Comparison of ENCODE assay signal across 8 cellular contexts in the genomic region with DNA sequence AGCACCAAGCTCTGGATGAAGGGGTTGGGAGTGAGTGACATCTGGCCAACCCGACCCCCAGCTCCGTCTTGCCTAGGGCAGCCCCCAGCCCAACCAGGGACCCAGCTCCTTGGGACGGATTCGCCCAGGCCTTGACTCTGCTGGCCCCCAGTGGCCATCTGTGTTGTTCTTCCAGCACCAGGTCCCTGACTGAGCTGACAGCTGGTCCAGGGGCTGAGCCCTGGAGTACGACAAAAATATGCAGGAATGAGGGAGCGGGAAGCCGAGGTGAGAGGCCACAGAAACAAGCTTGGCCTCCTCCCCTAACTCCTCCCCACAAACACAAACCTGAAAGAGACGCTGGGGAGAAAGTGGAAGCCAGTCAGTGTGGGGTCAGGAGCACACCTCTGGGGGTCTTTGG. TPM values are rescaled to one million over a fixed set of nuclear protein-coding genes. Genes with fewer than 3 reads are reported as not detected.
A peak's percentile ranks its signal among the peaks of the same experiment; 100 is the strongest.
DNase-seq lines count a peak whose midpoint lies in the region; ATAC-seq and TF ChIP-seq lines count a peak whose summit lies in the region.

No MANE protein-coding gene starts in this region.

- BruUV-seq in A673 (replicated peaks; lab: Mats Ljungman, UMichigan), result no TSS peak

- H3K9me3 ChIP-seq in A673 (ENCODE audit: low read depth, low read length, poor library complexity, severe bottlenecking) (no peaks in the 10 kb centered on the region), Peyer's patch (no peaks in the 10 kb centered on the region), upper lobe of right lung (no peaks in the 10 kb centered on the region)

- H3K4me1 ChIP-seq in A673 (ENCODE audit: insufficient read depth, low read length, poor library complexity, severe bottlenecking) (no peaks in the 10 kb centered on the region), Peyer's patch (no peaks in the 10 kb centered on the region), upper lobe of right lung (no peaks in the 10 kb centered on the region)

- TF ChIP-seq POLR2A in Peyer's patch (IDR thresholded peaks at IDR 0.05), result no peak

- peak; percentile 84 for ATAC-seq in upper lobe of right lung

- H3K36me3 ChIP-seq in A673 (ENCODE audit: insufficient read depth, low read length, poor library complexity, severe bottlenecking) (no peaks in the 10 kb centered on the region), Peyer's patch (no peaks in the 10 kb centered on the region), upper lobe of right lung (no peaks in the 10 kb centered on the region)

- TF ChIP-seq CTCF in A673 (conservative IDR thresholded peaks at IDR 0.05; ENCODE audit: low read depth, low read length), result peak; percentile 92
- TF ChIP-seq CTCF in GM12872 (IDR thresholded peaks at IDR 0.05; ENCODE audit: insufficient read depth, low read depth, low read length), result peak; percentile 72
- TF ChIP-seq CTCF in Peyer's patch (IDR thresholded peaks at IDR 0.05), result peak in 5 of 6 experiments; percentile 21 to 81 (median 53)
- TF ChIP-seq CTCF in choroid plexus epithelial cell (conservative IDR thresholded peaks at IDR 0.05; ENCODE audit: low read depth, low read length), result peak; percentile 34
- TF ChIP-seq CTCF in upper lobe of right lung (IDR thresholded peaks at IDR 0.05), result peak; percentile 76

- POLR2A ChIA-PET in A673 (lab: Charles Lee; ENCODE audit: low non-redundant PET), result no interaction called here

- no peaks in the 10 kb centered on the region for H3K27me3 ChIP-seq in A673 (replicated peaks; ENCODE audit: insufficient read depth, low read depth, low read length, poor library complexity)
- H3K27me3 ChIP-seq in Peyer's patch, result no peaks in the 10 kb centered on the region
- peaks cover 7% of the 10 kb centered on the region for H3K27me3 ChIP-seq in upper lobe of right lung

- CTCF ChIA-PET in A673 (lab: Charles Lee), result interaction anchor here (0.5 to 2.1 kb wide), 13 partner anchors 8 to 914 kb away, joined by 3 to 25 read pairs (median 4); no protein-coding TSS in a partner anchor

- intact Hi-C loops in A673 (cut with micrococcal nuclease; ENCODE audit: unreplicated experiment), result loop anchor here (2.0 to 5.0 kb wide), 2 partner anchors 653 to 915 kb away; no protein-coding TSS in a partner anchor
- intact Hi-C loops in upper lobe of right lung (cut with DNase I), result no loop called here

- DNase-seq in A673 (ENCODE audit: low spot score) (peak; percentile 79), Peyer's patch (peak; percentile 26 to 83 (median 68)), choroid plexus epithelial cell (ENCODE audit: low read depth) (peak; percentile 7), mucosa of gallbladder (ENCODE audit: low spot score) (peak; percentile 40), upper lobe of right lung (peak; percentile 84), GOT3 (lab: John Stamatoyannopoulos, UW) (no peak), NK-92 (lab: John Stamatoyannopoulos, UW; ENCODE audit: unreplicated experiment) (no peak)

- no peak overlapping the region for H3K27ac ChIP-seq in A673 (ENCODE audit: low read depth, low read length, poor library complexity, severe bottlenecking)
- no peak overlapping the region for H3K27ac ChIP-seq in Peyer's patch
- no peak overlapping the region for H3K27ac ChIP-seq in upper lobe of right lung

- H3K4me3 ChIP-seq in A673 (ENCODE audit: low read depth, low read length, poor library complexity, severe bottlenecking) (no peak overlapping the region), Peyer's patch (no peak overlapping the region), choroid plexus epithelial cell (ENCODE audit: low read depth, low read length) (no peak overlapping the region), upper lobe of right lung (no peak overlapping the region)

RNA-seq across cellular contexts. Expression of a gene that starts 55.0 kb away (rescaled TPM):
- total RNA-seq in A673 (2021) (29.8 and 36.5 TPM in 2 replicates), Peyer's patch (not detected), mucosa of gallbladder (not detected), upper lobe of right lung (not detected)

Comparison
In these comparisons a context has a peak if more than half of its experiments do, and no peak if none do; other contexts are left out.
1. DNase-seq: peak in A673 (single experiment), Peyer's patch (3 of 3), choroid plexus epithelial cell (single experiment), mucosa of gallbladder (single experiment) and upper lobe of right lung (single experiment); none in GOT3 (single experiment) and NK-92 (single experiment).
2. CTCF ChIP-seq: peak in every context shown above with its lines; median percentile 92 in A673; 76 in upper lobe of right lung; 72 in GM12872; 53 in Peyer's patch; 34 in choroid plexus epithelial cell.
3. RNA of a gene that starts 55.0 kb away (total RNA-seq): 29.8 to 36.5 TPM in A673; not detected in Peyer's patch, not detected in mucosa of gallbladder (single experiment) and not detected in upper lobe of right lung (single experiment); every median in the first group is over 10 times any median in the second.